Comparison of ENCODE assay signal across 8 cellular contexts in the genomic region with DNA sequence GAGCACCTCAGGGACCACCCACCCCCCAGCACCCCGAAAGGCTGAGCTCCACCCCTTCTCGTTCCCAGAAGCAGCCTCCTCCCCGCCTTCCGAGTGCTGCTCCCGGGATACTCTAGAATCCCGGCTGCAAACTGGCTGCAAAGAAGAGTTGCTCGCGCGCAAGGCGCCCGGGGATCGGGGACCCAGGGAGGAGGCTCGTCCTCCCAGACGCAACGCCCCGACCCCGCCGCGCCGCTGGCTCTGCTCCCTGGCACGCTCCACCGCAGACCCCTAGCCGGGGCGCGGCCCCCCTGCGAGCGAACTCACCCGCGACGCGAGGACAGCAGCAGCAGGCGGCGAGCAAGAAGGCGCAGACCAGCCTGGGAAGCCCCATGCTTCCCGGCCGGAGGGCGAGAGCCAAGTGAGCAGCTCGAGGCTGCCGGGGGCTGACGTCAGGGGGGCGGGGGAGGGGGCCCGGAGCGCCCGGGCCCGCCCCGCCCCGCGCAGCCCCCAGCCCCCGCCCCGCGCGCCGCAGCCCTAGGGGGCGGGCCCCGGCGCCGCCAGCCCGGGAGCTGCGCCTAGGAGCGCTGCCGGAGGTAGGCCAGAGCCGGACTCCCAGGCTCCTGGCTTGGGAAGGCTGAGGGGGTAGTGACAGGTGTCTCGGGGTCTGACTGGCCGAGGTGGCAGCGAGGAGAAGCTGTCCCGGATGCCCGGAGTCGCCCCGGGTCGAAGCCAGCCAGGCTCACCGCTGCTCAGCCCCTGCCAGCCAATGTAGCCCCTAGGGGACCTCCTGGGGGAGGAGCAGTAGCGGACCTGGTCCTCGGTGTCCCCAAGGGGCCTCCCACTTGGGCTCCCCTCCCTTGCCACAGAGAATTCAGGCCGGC. TPM values are rescaled to one million over a fixed set of nuclear protein-coding genes. Genes with fewer than 3 reads are reported as not detected.
A peak's percentile ranks its signal among the peaks of the same experiment; 100 is the strongest.
DNase-seq lines count a peak whose midpoint lies in the region; ATAC-seq and TF ChIP-seq lines count a peak whose summit lies in the region.

A gene with protein sequence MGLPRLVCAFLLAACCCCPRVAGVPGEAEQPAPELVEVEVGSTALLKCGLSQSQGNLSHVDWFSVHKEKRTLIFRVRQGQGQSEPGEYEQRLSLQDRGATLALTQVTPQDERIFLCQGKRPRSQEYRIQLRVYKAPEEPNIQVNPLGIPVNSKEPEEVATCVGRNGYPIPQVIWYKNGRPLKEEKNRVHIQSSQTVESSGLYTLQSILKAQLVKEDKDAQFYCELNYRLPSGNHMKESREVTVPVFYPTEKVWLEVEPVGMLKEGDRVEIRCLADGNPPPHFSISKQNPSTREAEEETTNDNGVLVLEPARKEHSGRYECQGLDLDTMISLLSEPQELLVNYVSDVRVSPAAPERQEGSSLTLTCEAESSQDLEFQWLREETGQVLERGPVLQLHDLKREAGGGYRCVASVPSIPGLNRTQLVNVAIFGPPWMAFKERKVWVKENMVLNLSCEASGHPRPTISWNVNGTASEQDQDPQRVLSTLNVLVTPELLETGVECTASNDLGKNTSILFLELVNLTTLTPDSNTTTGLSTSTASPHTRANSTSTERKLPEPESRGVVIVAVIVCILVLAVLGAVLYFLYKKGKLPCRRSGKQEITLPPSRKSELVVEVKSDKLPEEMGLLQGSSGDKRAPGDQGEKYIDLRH (minus strand): TSS at position 402 of the 863 bp plus-strand sequence. CDS start 29 bp downstream, at position 373.

- H3K4me1 ChIP-seq in Loucy (ENCODE audit: insufficient read depth, low read length, poor library complexity, severe bottlenecking) (peaks cover 15% of the 10 kb centered on the region), hepatocyte (ENCODE audit: insufficient read depth) (peaks cover 31% of the 10 kb centered on the region)

- TF ChIP-seq CTCF in Loucy (conservative IDR thresholded peaks at IDR 0.05; ENCODE audit: low read length), result no peak
- no peak for TF ChIP-seq CTCF in hepatocyte (IDR thresholded peaks at IDR 0.05; ENCODE audit: poor library complexity)

- no peaks in the 10 kb centered on the region for H3K79me2 ChIP-seq in Loucy (ENCODE audit: insufficient read depth, low read length)
- H3K79me2 ChIP-seq in hepatocyte, result no peaks in the 10 kb centered on the region

- H3K9ac ChIP-seq in Loucy (ENCODE audit: low read depth, low read length, poor library complexity, severe bottlenecking), result no peak within 1 kb of the TSS

- H2AFZ ChIP-seq in Loucy (ENCODE audit: low read length) (no peak within 1 kb of the TSS), hepatocyte (peak within 1 kb of the TSS; percentile 52)

- intact Hi-C loops in sciatic nerve (cut with DNase I), result no loop called here

- H3K36me3 ChIP-seq in Loucy (ENCODE audit: insufficient read depth, low read length) (no peaks in the 10 kb centered on the region), hepatocyte (replicated peaks; ENCODE audit: insufficient read depth, low read depth) (no peaks in the 10 kb centered on the region)

- WGBS in hepatocyte (ENCODE audit: low lambda C conversion rate, missing lambda C conversion rate), result 4% methylated on average over 33 of the region's 74 CpGs

- DNase-seq in EL (peak; percentile 42), amniotic epithelial cell (ENCODE audit: low read depth) (peak; percentile 54), hepatocyte (ENCODE audit: low spot score) (peak; percentile 65), sciatic nerve (ENCODE audit: low spot score) (no peak), LoVo (ENCODE audit: low spot score) (no peak)

- H3K27ac ChIP-seq in hepatocyte, result peak within 1 kb of the TSS; percentile 34

- H3K27me3 ChIP-seq in Loucy (ENCODE audit: insufficient read depth, low read length, poor library complexity, severe bottlenecking) (peaks cover 6% of the 10 kb centered on the region), hepatocyte (peaks cover 42% of the 10 kb centered on the region)

- no peaks in the 10 kb centered on the region for H3F3A ChIP-seq in Loucy (ENCODE audit: low read depth)

- H3K9me2 ChIP-seq in Loucy (replicated peaks; ENCODE audit: low read depth, low read length), result no peaks in the 10 kb centered on the region
- no peaks in the 10 kb centered on the region for H3K9me2 ChIP-seq in hepatocyte (replicated peaks; ENCODE audit: insufficient read depth)

- H3K9me3 ChIP-seq in Loucy (ENCODE audit: insufficient read depth, low read depth, low read length) (no peaks in the 10 kb centered on the region), hepatocyte (ENCODE audit: low read depth) (no peaks in the 10 kb centered on the region)

- peak; percentile 5 for ATAC-seq in sciatic nerve
- no peak for ATAC-seq in GM18498 (IDR thresholded peaks at IDR 0.05; ENCODE audit: unreplicated experiment)
- ATAC-seq in HG03196 (IDR thresholded peaks at IDR 0.05; ENCODE audit: unreplicated experiment), result no peak

- no peaks in the 10 kb centered on the region for H4K20me1 ChIP-seq in Loucy (ENCODE audit: insufficient read depth, low read length, poor library complexity, severe bottlenecking)
- no peaks in the 10 kb centered on the region for H4K20me1 ChIP-seq in hepatocyte (ENCODE audit: insufficient read depth, poor library complexity, severe bottlenecking)

- H3K4me3 ChIP-seq in Loucy (ENCODE audit: low read length, poor library complexity, severe bottlenecking) (peak within 1 kb of the TSS; percentile 38), hepatocyte (peak within 1 kb of the TSS; percentile 67)

- peak within 1 kb of the TSS; percentile 43 for H3K4me2 ChIP-seq in Loucy (ENCODE audit: low read depth, low read length, poor library complexity, severe bottlenecking)
- H3K4me2 ChIP-seq in hepatocyte, result peak within 1 kb of the TSS; percentile 96

RNA-seq across cellular contexts. Expression of the gene that starts here (rescaled TPM):
- 8.7 and 35.4 TPM in 2 replicates for total RNA-seq in hepatocyte
- 5.1 and 6.1 TPM in 2 replicates for polyA plus RNA-seq in hepatocyte
- total RNA-seq in sciatic nerve, result 146 TPM

Comparison
In these comparisons a context has a peak if more than half of its experiments do, and no peak if none do; other contexts are left out.
1. DNase-seq: peak in EL (single experiment), amniotic epithelial cell (single experiment) and hepatocyte (single experiment); none in sciatic nerve (single experiment) and LoVo (single experiment).